In the genomic region with DNA sequence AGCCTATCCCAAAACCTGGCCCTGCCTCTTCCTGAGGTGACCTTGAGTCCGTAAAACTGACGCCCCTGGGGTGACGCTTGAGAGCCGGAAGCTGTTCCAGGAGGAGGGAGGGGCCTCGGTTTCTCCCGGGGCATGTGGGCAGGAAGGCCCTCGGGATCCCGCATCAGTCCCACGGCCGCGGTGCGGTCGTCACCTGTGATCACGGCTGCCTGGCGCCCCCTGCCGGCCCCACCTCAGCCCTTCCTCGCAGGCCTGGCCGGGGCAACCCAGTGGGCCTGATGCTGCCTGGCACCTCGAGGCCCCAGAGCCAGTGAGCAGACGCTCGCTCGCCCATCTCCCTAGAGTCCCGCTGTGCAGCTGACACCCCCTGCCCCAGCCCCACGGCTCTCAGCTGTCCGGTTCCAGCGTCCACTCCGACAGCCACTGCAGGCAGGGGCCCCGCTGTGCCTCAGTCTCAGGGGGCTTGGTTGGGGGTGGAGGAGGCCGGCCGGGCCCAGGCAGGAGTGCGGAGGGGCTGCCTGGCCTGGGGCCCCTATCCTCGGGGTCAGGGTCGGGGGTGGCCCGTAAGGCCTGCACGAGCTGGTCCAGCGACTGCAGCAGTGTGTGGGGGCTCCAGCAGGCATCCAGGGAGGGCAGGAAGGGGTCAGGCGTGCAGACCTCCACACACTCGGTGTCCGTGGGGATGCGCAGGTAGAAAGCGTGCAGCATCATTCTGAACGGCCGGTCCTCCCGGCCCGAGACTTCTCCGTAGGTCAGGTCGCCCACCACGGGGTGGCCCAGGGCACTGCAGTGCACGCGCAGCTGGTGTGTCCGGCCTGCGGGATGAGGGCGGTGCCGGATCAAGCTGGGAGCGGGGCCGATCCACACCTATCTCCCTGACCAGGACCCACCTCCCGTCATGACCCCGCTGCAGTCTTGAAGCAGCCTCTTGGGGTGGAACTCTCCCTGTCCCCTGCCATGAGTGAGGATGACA, we compare ENCODE assay signal across 9 cellular contexts. TPM values are rescaled to one million over a fixed set of nuclear protein-coding genes. Genes with fewer than 3 reads are reported as not detected.
A peak's percentile ranks its signal among the peaks of the same experiment; 100 is the strongest.
DNase-seq lines count a peak whose midpoint lies in the region; ATAC-seq and TF ChIP-seq lines count a peak whose summit lies in the region.
"Had no signal": no experiment of that assay in that cellular context is flagged by ENCODE, and none has a peak within 500 bp of the region (broad histone marks: within the 10 kb centered on the region; RNA-seq: fewer than 3 reads in every experiment).

No MANE protein-coding gene starts in this region.

- H3K4me3 ChIP-seq in AG04450 (ENCODE audit: low read depth, low read length) (no peak overlapping the region; the same call in 1 of the 2 replicates), GM23248 (no peak overlapping the region), smooth muscle cell (no peak overlapping the region)

- CTCF ChIA-PET in AG04450 (lab: Charles Lee) = interaction anchor here (0.5 to 3.6 kb wide), 7 partner anchors 44 to 317 kb away, joined by 3 to 29 read pairs (median 3); partner anchors contain the start of gene CIAO3

- TF ChIP-seq CTCF in AG04450 (IDR thresholded peaks at IDR 0.05; ENCODE audit: low read depth, low read length) = peak; percentile 51
- peak; percentile 69 for TF ChIP-seq CTCF in smooth muscle cell (IDR thresholded peaks at IDR 0.05; ENCODE audit: borderline replicate concordance, insufficient read depth, poor library complexity, severe bottlenecking)

- H3K9ac ChIP-seq in GM23248 (no peak overlapping the region), smooth muscle cell (ENCODE audit: low read depth) (no peak overlapping the region)

- 58 to 72% methylated on average over 40 to 58 of the region's 58 CpGs for WGBS in GM23248 (ENCODE audit: low coverage in 1 of 2, low lambda C conversion rate in 2 of 2, missing lambda C conversion rate in 2 of 2), 2 experiments
- 74% methylated on average over 50 of the region's 58 CpGs for WGBS in smooth muscle cell (ENCODE audit: low lambda C conversion rate)

- H3K4me3 Mint-ChIP-seq in T-helper 17 cell = peak overlapping the region; percentile 90

- H3K4me1 ChIP-seq in GM23248 (ENCODE audit: insufficient read depth) (no peaks in the 10 kb centered on the region), smooth muscle cell (ENCODE audit: low read depth) (peaks cover 12% of the 10 kb centered on the region)

- H3K79me2 ChIP-seq in GM23248 (ENCODE audit: insufficient read depth) (peaks cover 19% of the 10 kb centered on the region), smooth muscle cell (ENCODE audit: low read depth) (peaks cover 12% of the 10 kb centered on the region)

- POLR2A ChIA-PET in AG04450 (lab: Yijun Ruan, JAX) = interaction anchor here (0.8 kb wide), 1 partner anchor 76 kb away, joined by 4 read pairs; no protein-coding TSS in a partner anchor

- H3K4me1 Mint-ChIP-seq in T-helper 17 cell = peaks cover 6% of the 10 kb centered on the region

- H3K27ac Mint-ChIP-seq in T-helper 17 cell = no peak overlapping the region

- no peak overlapping the region for H2AFZ ChIP-seq in GM23248
- no peak overlapping the region for H2AFZ ChIP-seq in smooth muscle cell (ENCODE audit: low read depth)

- peak; percentile 22 for ATAC-seq in T-helper 17 cell
- ATAC-seq in GM21737 (IDR thresholded peaks at IDR 0.05; ENCODE audit: unreplicated experiment) = no peak

- no peaks in the 10 kb centered on the region for H3K9me2 ChIP-seq in GM23248 (ENCODE audit: insufficient read depth)

- H4K20me1 ChIP-seq in GM23248 (ENCODE audit: insufficient read depth) (no peaks in the 10 kb centered on the region), smooth muscle cell (ENCODE audit: low read depth) (peaks cover 11% of the 10 kb centered on the region)

- H3K36me3 ChIP-seq in GM23248 (ENCODE audit: low read depth) (no peaks in the 10 kb centered on the region), smooth muscle cell (ENCODE audit: low read depth) (no peaks in the 10 kb centered on the region)

- no peaks in the 10 kb centered on the region for H3K36me3 Mint-ChIP-seq in T-helper 17 cell (ENCODE audit: low read depth)

- DNase-seq in AG04450 (ENCODE audit: low read depth, low spot score) (no peak), GM23248 (peak; percentile 71), T-helper 17 cell (peak; percentile 59 to 72 (median 66)), amniotic stem cell (lab: John Stamatoyannopoulos, UW) (peak; percentile 16), hepatic stellate cell (ENCODE audit: low spot score) (peak; percentile 79), smooth muscle cell (lab: John Stamatoyannopoulos, UW; ENCODE audit: unreplicated experiment) (peak; percentile 17), NCI-H2081 (lab: John Stamatoyannopoulos, UW) (no peak)

- in situ Hi-C loops in GM23248 (cut with MboI) = no loop called here

- H3F3A ChIP-seq in GM23248 (ENCODE audit: insufficient read depth) (no peaks in the 10 kb centered on the region), smooth muscle cell (ENCODE audit: low read depth) (no peaks in the 10 kb centered on the region)

- no peaks in the 10 kb centered on the region for H3K27me3 Mint-ChIP-seq in T-helper 17 cell

- no peak overlapping the region for H3K27ac ChIP-seq in AG04450 (ENCODE audit: low read depth, low read length)
- no peak overlapping the region for H3K27ac ChIP-seq in GM23248
- H3K27ac ChIP-seq in smooth muscle cell (ENCODE audit: low read depth) = no peak overlapping the region

- H3K9me3 ChIP-seq in AG04450 (ENCODE audit: control insufficient read depth, insufficient read depth, low read length) (no peaks in the 10 kb centered on the region; the same call in 1 of the 2 replicates), GM23248 (ENCODE audit: low read depth) (no peaks in the 10 kb centered on the region), T-helper 17 cell (ENCODE audit: control insufficient read depth, low read length, poor library complexity, severe bottlenecking) (no peaks in the 10 kb centered on the region), smooth muscle cell (replicated peaks; ENCODE audit: low read depth) (no peaks in the 10 kb centered on the region)

- H3K4me2 ChIP-seq in GM23248 (ENCODE audit: unreplicated experiment) (no peak overlapping the region), smooth muscle cell (no peak overlapping the region)

- no peaks in the 10 kb centered on the region for H3K27me3 ChIP-seq in AG04450 (ENCODE audit: control insufficient read depth, insufficient read depth, low read length)
- no peaks in the 10 kb centered on the region for H3K27me3 ChIP-seq in GM23248 (replicated peaks; ENCODE audit: insufficient read depth)
- H3K27me3 ChIP-seq in smooth muscle cell (ENCODE audit: low read depth) = no peaks in the 10 kb centered on the region

RNA-seq across cellular contexts. Expression of gene RPUSD1, which starts 2.3 kb away (rescaled TPM):
- polyA plus RNA-seq in AG04450 (2011; rRNA removed) (9.2 and 13.5 TPM in 2 replicates), GM23248 (2016; fragmentation: Nextera tagmentation; extraction: Ambion mirVana) (15.4 and 19.1 TPM in 2 replicates), smooth muscle cell (20.8 and 27.4 TPM in 2 replicates)
- 5.8 and 7.1 TPM in 2 replicates for polyA minus RNA-seq in AG04450 (2011; rRNA and poly(A)+ RNA removed)
- total RNA-seq in GM23248 (2014; rRNA removed; shearing (Covaris generic)) = 44.6 and 54.3 TPM in 2 replicates
- total RNA-seq in T-helper 17 cell (10 to 100 TPM; 14.9 to 17.1 TPM), smooth muscle cell (7.8 and 20.8 TPM in 2 replicates)

RNA-seq across cellular contexts. Expression of gene CHTF18, which starts 2.6 kb away (rescaled TPM):
- 1.1 and 2.1 TPM in 2 replicates for polyA plus RNA-seq in AG04450 (2011; rRNA removed)
- 1.3 and 1.4 TPM in 2 replicates for polyA minus RNA-seq in AG04450 (2011; rRNA and poly(A)+ RNA removed)
- 9.1 and 13.1 TPM in 2 replicates for total RNA-seq in GM23248 (2014; rRNA removed; shearing (Covaris generic))
- polyA plus RNA-seq in GM23248 (2016; fragmentation: Nextera tagmentation; extraction: Ambion mirVana) = 8.0 and 8.8 TPM in 2 replicates
- total RNA-seq in T-helper 17 cell = 10 to 100 TPM; 21.1 to 22.4 TPM
- 11.4 and 27.2 TPM in 2 replicates for total RNA-seq in smooth muscle cell
- polyA plus RNA-seq in smooth muscle cell = 33.2 and 39.8 TPM in 2 replicates

RNA-seq across cellular contexts. Expression of gene GNG13, which starts 14.7 kb away (rescaled TPM):
- polyA plus RNA-seq in AG04450 (2011; rRNA removed) (not detected in 2 replicates), GM23248 (2016; fragmentation: Nextera tagmentation; extraction: Ambion mirVana) (not detected in 2 replicates), smooth muscle cell (not detected in 2 replicates)
- not detected in 2 replicates for polyA minus RNA-seq in AG04450 (2011; rRNA and poly(A)+ RNA removed)
- total RNA-seq in GM23248 (2014; rRNA removed; shearing (Covaris generic)) = not detected in 2 replicates
- total RNA-seq in T-helper 17 cell (not detected), smooth muscle cell (not detected in 2 replicates)
- total RNA-seq: renal cortical epithelial cell had no signal

RNA-seq across cellular contexts. Expression of gene MSLN, which starts 25.3 kb away (rescaled TPM):
- polyA plus RNA-seq in AG04450 (2011; rRNA removed) = 0.11 and 0.17 TPM in 2 replicates
- polyA minus RNA-seq in AG04450 (2011; rRNA and poly(A)+ RNA removed) = not detected in 2 replicates
- total RNA-seq in GM23248 (2014; rRNA removed; shearing (Covaris generic)) = not detected in 2 replicates
- not detected in 2 replicates for polyA plus RNA-seq in GM23248 (2016; fragmentation: Nextera tagmentation; extraction: Ambion mirVana)
- total RNA-seq in T-helper 17 cell = not detected
- 0.18 and 3.7 TPM in 2 replicates for total RNA-seq in smooth muscle cell
- polyA plus RNA-seq in smooth muscle cell = 0.26 and 1.2 TPM in 2 replicates

RNA-seq across cellular contexts. Expression of gene CIAO3, which starts 45.1 kb away (rescaled TPM):
- 14.4 and 17.6 TPM in 2 replicates for polyA plus RNA-seq in AG04450 (2011; rRNA removed)
- 21.5 and 22.8 TPM in 2 replicates for polyA minus RNA-seq in AG04450 (2011; rRNA and poly(A)+ RNA removed)
- total RNA-seq in GM23248 (2014; rRNA removed; shearing (Covaris generic)) = 24.0 and 37.5 TPM in 2 replicates
- 24.5 and 27.8 TPM in 2 replicates for polyA plus RNA-seq in GM23248 (2016; fragmentation: Nextera tagmentation; extraction: Ambion mirVana)
- total RNA-seq in T-helper 17 cell = 10 to 100 TPM; 33.7 to 33.8 TPM
- total RNA-seq in smooth muscle cell = 19.7 and 33.5 TPM in 2 replicates
- 35.6 and 39.6 TPM in 2 replicates for polyA plus RNA-seq in smooth muscle cell

Comparison
In these comparisons a context has a peak if more than half of its experiments do, and no peak if none do; other contexts are left out.
1. DNase-seq: peak in GM23248 (single experiment), T-helper 17 cell (3 of 3), amniotic stem cell (single experiment), hepatic stellate cell (single experiment) and smooth muscle cell (single experiment); none in AG04450 (single experiment) and NCI-H2081 (0 of 2).